In genomic region chr10:102869290-102870198, GRCh38 we compare ENCODE assay signal across 8 cellular contexts. TPM values are rescaled to one million over a fixed set of nuclear protein-coding genes. Genes with fewer than 3 reads are reported as not detected.
DNase-seq lines count a peak whose midpoint lies in the region; ATAC-seq and TF ChIP-seq lines count a peak whose summit lies in the region.

TSS of gene AS3MT (plus strand) at chr10:102869470. CDS start at chr10:102869593, 123 bp downstream.

- H3K27ac ChIP-seq in breast epithelium = peak within 1 kb of the TSS; percentile 65 to 72

- no peak for TF ChIP-seq CTCF in breast epithelium (IDR thresholded peaks at IDR 0.05)
- no peak for TF ChIP-seq CTCF in kidney epithelial cell (IDR thresholded peaks at IDR 0.05; ENCODE audit: insufficient read depth, low read length, poor library complexity, severe bottlenecking)

- H3K4me1 ChIP-seq in breast epithelium = no peaks in the 10 kb centered on the region

- H3K27me3 ChIP-seq in breast epithelium (no peaks in the 10 kb centered on the region), kidney epithelial cell (ENCODE audit: control insufficient read depth, insufficient read depth, low read length) (no peaks in the 10 kb centered on the region)

- intact Hi-C loops in breast epithelium (cut with DNase I; ENCODE audit: low total_unique reads) = no loop called here

- H3K4me3 ChIP-seq in breast epithelium (peak within 1 kb of the TSS; percentile 46 to 74 (median 63)), kidney epithelial cell (ENCODE audit: low read depth, low read length) (peak within 1 kb of the TSS; percentile 53)

- DNase-seq in DMS53 (lab: John Stamatoyannopoulos, UW) (peak; percentile 49), DMS53 treated with DMSO at 0.1 percent for 48 hours (lab: John Stamatoyannopoulos, UW; ENCODE audit: unreplicated experiment) (no peak), NCI-H446 treated with DMSO at 0.1 percent for 48 hours (lab: John Stamatoyannopoulos, UW) (peak; percentile 14), breast epithelium (ENCODE audit: low spot score in 2 of 2) (peak in 1 of 2 donors; percentile 54), kidney epithelial cell (ENCODE audit: low read depth) (no peak), HCEC 1CT (no peak)
- peak; percentile 1 for DNase-seq in stimulated activated CD8-positive, alpha-beta memory T cell treated with anti-CD3 and anti-CD28 coated beads, Interleukin-4, amount 100 ng/mL, for 24 hours (ENCODE audit: low read depth)

- H3K36me3 ChIP-seq in breast epithelium (no peaks in the 10 kb centered on the region), kidney epithelial cell (ENCODE audit: control insufficient read depth, insufficient read depth, low read length) (no peaks in the 10 kb centered on the region)

- TF ChIP-seq POLR2A in breast epithelium (IDR thresholded peaks at IDR 0.05) = no peak

- H3K9me3 ChIP-seq in breast epithelium = no peaks in the 10 kb centered on the region

- no peak for ATAC-seq in HG02973 (IDR thresholded peaks at IDR 0.05; ENCODE audit: unreplicated experiment)

RNA-seq across cellular contexts. Expression of gene AS3MT, which starts in this region (rescaled TPM):
- total RNA-seq in breast epithelium (1 to 10 TPM; 3.7 to 5.6 (median 5.2) TPM), kidney epithelial cell (4.4 and 5.7 TPM in 2 replicates)

Comparison
In these comparisons a context has a peak if more than half of its experiments do, and no peak if none do; other contexts are left out.
1. DNase-seq: peak in DMS53 (single experiment), NCI-H446 treated with DMSO at 0.1 percent for 48 hours (single experiment) and stimulated activated CD8-positive, alpha-beta memory T cell treated with anti-CD3 and anti-CD28 coated beads, Interleukin-4, amount 100 ng/mL, for 24 hours (single experiment); none in DMS53 treated with DMSO at 0.1 percent for 48 hours (single experiment), kidney epithelial cell (single experiment) and HCEC 1CT (single experiment).